ENCODE assay signal across 1 cellular context in the genomic region with DNA sequence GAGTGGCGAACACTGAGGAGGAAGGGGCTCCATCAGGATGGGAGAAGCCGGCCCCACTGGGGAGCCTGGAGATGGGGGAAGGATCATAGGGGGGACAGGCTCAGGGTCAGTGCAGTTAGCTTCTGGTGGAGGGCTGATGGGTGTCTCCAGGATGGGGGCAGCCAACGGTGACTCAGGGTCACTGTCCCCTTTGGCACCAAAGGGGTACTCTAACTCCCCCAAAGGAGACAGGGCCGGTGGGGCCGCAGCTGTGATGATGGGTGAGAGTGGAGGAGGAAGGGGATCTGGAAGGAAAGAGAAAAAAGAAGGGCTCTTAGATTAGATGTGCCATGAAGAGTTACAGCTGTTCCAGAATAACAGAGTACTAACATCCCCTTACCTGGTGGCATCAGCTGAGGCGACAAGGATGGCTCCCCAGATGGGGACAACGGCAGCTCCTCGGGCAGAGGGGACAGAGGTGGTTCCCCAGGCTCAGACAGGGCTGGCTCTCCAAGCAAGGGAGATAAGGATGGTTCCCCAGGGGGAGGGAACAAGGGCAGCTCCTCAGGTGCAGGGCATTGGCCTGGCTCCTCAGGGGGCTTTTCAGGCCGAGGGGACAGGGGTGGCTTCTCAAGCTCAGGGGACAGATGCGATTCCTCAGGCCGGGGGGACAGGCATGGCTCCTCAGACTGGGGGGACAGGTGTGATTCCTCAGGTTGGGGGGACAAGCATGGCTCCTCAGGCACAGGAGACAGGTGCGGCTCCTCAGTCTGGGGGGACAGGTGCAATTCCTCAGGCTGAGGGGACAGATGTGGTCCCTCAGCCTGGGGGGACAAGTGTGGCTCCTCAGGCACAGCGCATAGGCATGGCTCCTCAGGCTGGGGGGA.
TF ChIP-seq lines count a peak whose summit lies in the region.

No MANE protein-coding gene starts in this region.

TF ChIP-seq in K562, 482 proteins besides CTCF, POLR2A, EP300 and RAD21:
- 0 out of 2 replicates have a peak, but pooled peaks have one; percentile 12 for TF ChIP-seq POLR2AphosphoS2 (IDR thresholded peaks at IDR 0.05; ENCODE audit: low read length)
- peak; percentile 54; the same call in 1 of the 2 replicates for TF ChIP-seq RBFOX2 (IDR thresholded peaks at IDR 0.05; ENCODE audit: low read depth, low read length)
- 0 out of 2 replicates have a peak, but pooled peaks have one; percentile 14 for TF ChIP-seq POLR2G (IDR thresholded peaks at IDR 0.05; ENCODE audit: low read depth, low read length)
- TF ChIP-seq GATAD2A (IDR thresholded peaks at IDR 0.05) = no peak
- no peak for TF ChIP-seq ZNF695 (CRISPR knock-in tag; IDR thresholded peaks at IDR 0.05)
- no peak for TF ChIP-seq PHB2 (IDR thresholded peaks at IDR 0.05; ENCODE audit: low read depth)
- no peak for TF ChIP-seq GTF2A2 (tag; IDR thresholded peaks at IDR 0.05)
- TF ChIP-seq PCBP1 (IDR thresholded peaks at IDR 0.05; ENCODE audit: low read depth, low read length, poor library complexity, severe bottlenecking) = no peak
- TF ChIP-seq, protein P1, sequence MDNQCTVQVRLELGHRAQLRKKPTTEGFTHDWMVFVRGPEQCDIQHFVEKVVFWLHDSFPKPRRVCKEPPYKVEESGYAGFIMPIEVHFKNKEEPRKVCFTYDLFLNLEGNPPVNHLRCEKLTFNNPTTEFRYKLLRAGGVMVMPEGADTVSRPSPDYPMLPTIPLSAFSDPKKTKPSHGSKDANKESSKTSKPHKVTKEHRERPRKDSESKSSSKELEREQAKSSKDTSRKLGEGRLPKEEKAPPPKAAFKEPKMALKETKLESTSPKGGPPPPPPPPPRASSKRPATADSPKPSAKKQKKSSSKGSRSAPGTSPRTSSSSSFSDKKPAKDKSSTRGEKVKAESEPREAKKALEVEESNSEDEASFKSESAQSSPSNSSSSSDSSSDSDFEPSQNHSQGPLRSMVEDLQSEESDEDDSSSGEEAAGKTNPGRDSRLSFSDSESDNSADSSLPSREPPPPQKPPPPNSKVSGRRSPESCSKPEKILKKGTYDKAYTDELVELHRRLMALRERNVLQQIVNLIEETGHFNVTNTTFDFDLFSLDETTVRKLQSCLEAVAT (IDR thresholded peaks at IDR 0.05) = no peak
